Comparison of ENCODE assay signal across 8 cellular contexts in genomic region chr12:92926549-92926948, GRCh38. TPM values are rescaled to one million over a fixed set of nuclear protein-coding genes. Genes with fewer than 3 reads are reported as not detected.
A peak's percentile ranks its signal among the peaks of the same experiment; 100 is the strongest.
DNase-seq lines count a peak whose midpoint lies in the region; ATAC-seq and TF ChIP-seq lines count a peak whose summit lies in the region.

No MANE protein-coding gene starts in this region.

- no peaks in the 10 kb centered on the region for H3K27me3 ChIP-seq in RWPE2 (ENCODE audit: insufficient read depth, poor library complexity, severe bottlenecking)
- H3K27me3 ChIP-seq in esophagus muscularis mucosa: no peaks in the 10 kb centered on the region
- H3K27me3 ChIP-seq in skeletal muscle satellite cell (ENCODE audit: control insufficient read depth, insufficient read depth, low read length): no peaks in the 10 kb centered on the region

- TF ChIP-seq CTCF in RWPE2 (IDR thresholded peaks at IDR 0.05; ENCODE audit: poor library complexity, severe bottlenecking) (no peak), esophagus muscularis mucosa (IDR thresholded peaks at IDR 0.05) (no peak)

- WGBS in esophagus muscularis mucosa: 60% methylated on average over 4 of the region's 4 CpGs

- H3K4me3 Mint-ChIP-seq in T-helper 1 cell treated with Interleukin-12 subunit alpha and Interleukin-12 subunit beta and Interleukin-4 antibody, amounts not matched to agents 30 μg/mL and 1 μg/mL, for 36 hours: no peak overlapping the region

- intact Hi-C loops in esophagus muscularis mucosa (cut with DNase I): loop anchor here (5.0 kb wide), 1 partner anchor 34 kb away; no protein-coding TSS in a partner anchor

- H3K4me1 Mint-ChIP-seq in T-helper 1 cell treated with Interleukin-12 subunit alpha and Interleukin-12 subunit beta and Interleukin-4 antibody, amounts not matched to agents 30 μg/mL and 1 μg/mL, for 36 hours (ENCODE audit: low read depth): peaks cover 32% of the 10 kb centered on the region

- H3K4me3 ChIP-seq in RWPE2 (ENCODE audit: severe bottlenecking): no peak overlapping the region
- peak overlapping the region in 3 of 4 donors; percentile 1 to 92 (median 5) for H3K4me3 ChIP-seq in esophagus muscularis mucosa
- peak overlapping the region; percentile 92 for H3K4me3 ChIP-seq in skeletal muscle satellite cell (ENCODE audit: low read length)

- peaks cover 11% of the 10 kb centered on the region for H3K4me1 ChIP-seq in RWPE2 (ENCODE audit: insufficient read depth, poor library complexity, severe bottlenecking)
- H3K4me1 ChIP-seq in esophagus muscularis mucosa: peaks cover 22 to 58% (median 40%) of the 10 kb centered on the region in 4 donors
- peaks cover 26% of the 10 kb centered on the region for H3K4me1 ChIP-seq in skeletal muscle satellite cell (ENCODE audit: control insufficient read depth, insufficient read depth, low read length)

- H3K36me3 ChIP-seq in RWPE2 (ENCODE audit: low read depth) (peaks cover 4% of the 10 kb centered on the region; the same call in 1 of the 2 replicates), esophagus muscularis mucosa (no peaks in the 10 kb centered on the region), skeletal muscle satellite cell (ENCODE audit: insufficient read depth, low read length) (no peaks in the 10 kb centered on the region)

- ATAC-seq in RWPE2 (ENCODE audit: low read depth): no peak
- no peak for ATAC-seq in GM18861 (IDR thresholded peaks at IDR 0.05; ENCODE audit: unreplicated experiment)

- peaks cover 21% of the 10 kb centered on the region for H3K27me3 Mint-ChIP-seq in T-helper 1 cell treated with Interleukin-12 subunit alpha and Interleukin-12 subunit beta and Interleukin-4 antibody, amounts not matched to agents 30 μg/mL and 1 μg/mL, for 36 hours (ENCODE audit: low read depth)

- H3K27ac Mint-ChIP-seq in T-helper 1 cell treated with Interleukin-12 subunit alpha and Interleukin-12 subunit beta and Interleukin-4 antibody, amounts not matched to agents 30 μg/mL and 1 μg/mL, for 36 hours: peak overlapping the region; percentile 88

- no peak for TF ChIP-seq EP300 in esophagus muscularis mucosa (IDR thresholded peaks at IDR 0.05)

- peaks cover 17% of the 10 kb centered on the region for H3K36me3 Mint-ChIP-seq in T-helper 1 cell treated with Interleukin-12 subunit alpha and Interleukin-12 subunit beta and Interleukin-4 antibody, amounts not matched to agents 30 μg/mL and 1 μg/mL, for 36 hours (ENCODE audit: low read depth)

- no peak for DNase-seq in T-helper 1 cell
- no peak for DNase-seq in RWPE2 (ENCODE audit: low spot score)
- no peak for DNase-seq in esophagus muscularis mucosa (ENCODE audit: extremely low spot score)
- DNase-seq in NCI-H187 (lab: John Stamatoyannopoulos, UW): no peak
- no peak for DNase-seq in NCI-H1436 (lab: John Stamatoyannopoulos, UW)

- peak overlapping the region; percentile 82 for H3K4me2 ChIP-seq in skeletal muscle satellite cell (ENCODE audit: low read length)

- H3K9ac ChIP-seq in skeletal muscle satellite cell (ENCODE audit: low read depth, low read length): peak overlapping the region; percentile 86

- H3K9me3 ChIP-seq in RWPE2 (ENCODE audit: severe bottlenecking) (no peaks in the 10 kb centered on the region), esophagus muscularis mucosa (no peaks in the 10 kb centered on the region), skeletal muscle satellite cell (replicated peaks; ENCODE audit: low read length) (no peaks in the 10 kb centered on the region)

- TF ChIP-seq POLR2A in esophagus muscularis mucosa (IDR thresholded peaks at IDR 0.05; ENCODE audit: low read depth): no peak

- H3K27ac ChIP-seq in RWPE2 (ENCODE audit: poor library complexity, severe bottlenecking) (peak overlapping the region; percentile 77), esophagus muscularis mucosa (replicated peaks in 1 of 4) (peak overlapping the region; percentile 99 to 100 (median 99))

- peaks cover 5% of the 10 kb centered on the region for H3K9me3 Mint-ChIP-seq in T-helper 1 cell treated with Interleukin-12 subunit alpha and Interleukin-12 subunit beta and Interleukin-4 antibody, amounts not matched to agents 30 μg/mL and 1 μg/mL, for 36 hours

RNA-seq across cellular contexts. Expression of gene EEA1, which starts 2.5 kb away (rescaled TPM):
- 10 to 100 TPM; 15.7 to 31.1 (median 24.1) TPM for total RNA-seq in esophagus muscularis mucosa
- 20.1 and 27.1 TPM in 2 replicates for total RNA-seq in skeletal muscle satellite cell (2012; rRNA removed)
